In the genomic region with DNA sequence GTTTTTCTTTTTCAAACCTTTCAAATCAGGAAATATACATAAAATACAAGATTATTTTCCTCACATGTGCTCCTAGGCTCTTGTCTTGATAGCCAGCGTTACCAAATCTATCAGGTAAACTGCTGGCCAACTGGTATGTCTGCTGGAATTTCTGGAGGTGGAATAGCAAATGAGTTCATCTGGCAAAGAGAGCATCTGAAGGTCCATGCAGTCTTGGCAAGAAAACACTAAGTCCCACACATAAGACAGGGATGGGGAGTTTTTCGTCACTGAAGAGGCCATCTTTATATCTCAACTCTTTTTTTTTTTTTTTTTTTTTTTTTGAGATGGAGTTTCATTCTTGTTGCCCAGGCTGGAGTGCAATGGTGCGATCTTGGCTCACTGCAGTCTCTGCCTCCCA, we compare ENCODE assay signal across 29 cellular contexts.
"Had no signal": no experiment of that assay in that cellular context is flagged by ENCODE, and none has a peak within 500 bp of the region (broad histone marks: within the 10 kb centered on the region; RNA-seq: fewer than 3 reads in every experiment).

No MANE protein-coding gene starts in this region.

- H3K9me3 ChIP-seq: stomach, suprapubic skin, testis, thoracic aorta, thyroid gland, tibial artery, tibial nerve, transverse colon, upper lobe of left lung, upper lobe of right lung, uterus, vagina had no signal

- H3K9me3 Mint-ChIP-seq: stimulated activated effector memory CD8-positive, alpha-beta T cell treated with anti-CD3 and anti-CD28 coated beads, Interleukin-12 subunit alpha, Interleukin-12 subunit beta, amount 100 ng/mL, for 72 hours; stimulated activated memory B cell treated with anti-CD40 and anti-IgM and Interleukin-4, amounts not matched to agents 10 μg/mL and 1 μg/mL and 100 μg/mL, for 72 hours; stimulated activated naive B cell treated with anti-CD40 and anti-IgM and Interleukin-4, amounts not matched to agents 10 μg/mL and 1 μg/mL and 100 μg/mL, for 72 hours; stimulated activated naive CD8-positive, alpha-beta T cell treated with anti-CD3 and anti-CD28 coated beads, Interleukin-15, amount 100 ng/mL, for 72 hours; stimulated activated naive CD8-positive, alpha-beta T cell treated with anti-CD3 and anti-CD28 coated beads, Interleukin-15, Interleukin-2, amounts not matched to agents 100 ng/mL and 50 ng/mL, for 24 hours; type B pancreatic cell had no signal

- H3K4me3 ChIP-seq: stomach, suprapubic skin, testis, thoracic aorta, thyroid gland, tibial artery, tibial nerve, transverse colon, upper lobe of left lung, upper lobe of right lung, uterus, vagina had no signal

- H3K4me1 Mint-ChIP-seq: stimulated activated effector memory CD8-positive, alpha-beta T cell treated with anti-CD3 and anti-CD28 coated beads, Interleukin-12 subunit alpha, Interleukin-12 subunit beta, amount 100 ng/mL, for 72 hours; stimulated activated memory B cell treated with anti-CD40 and anti-IgM and Interleukin-4, amounts not matched to agents 10 μg/mL and 1 μg/mL and 100 μg/mL, for 72 hours; stimulated activated naive CD8-positive, alpha-beta T cell treated with anti-CD3 and anti-CD28 coated beads, Interleukin-15, amount 100 ng/mL, for 72 hours had no signal

- H3K27me3 Mint-ChIP-seq: stimulated activated memory B cell treated with anti-CD40 and anti-IgM and Interleukin-4, amounts not matched to agents 10 μg/mL and 1 μg/mL and 100 μg/mL, for 72 hours; stimulated activated naive B cell treated with anti-CD40 and anti-IgM and Interleukin-4, amounts not matched to agents 10 μg/mL and 1 μg/mL and 100 μg/mL, for 72 hours; stimulated activated naive CD8-positive, alpha-beta T cell treated with anti-CD3 and anti-CD28 coated beads, Interleukin-15, amount 100 ng/mL, for 72 hours; stimulated activated naive CD8-positive, alpha-beta T cell treated with anti-CD3 and anti-CD28 coated beads, Interleukin-15, Interleukin-2, amounts not matched to agents 100 ng/mL and 50 ng/mL, for 24 hours; type B pancreatic cell had no signal

- FAIRE-seq: urothelium cell line had no signal

- H3K4me1 ChIP-seq: stomach, suprapubic skin, testis, thyroid gland, tibial artery, tibial nerve, transverse colon, upper lobe of left lung, upper lobe of right lung, uterus, vagina had no signal

- H3K27ac ChIP-seq: stomach, suprapubic skin, testis, thoracic aorta, thyroid gland, tibial artery, tibial nerve, transverse colon, upper lobe of left lung, upper lobe of right lung, uterus, vagina had no signal

- H3K27ac Mint-ChIP-seq: stimulated activated effector memory CD8-positive, alpha-beta T cell treated with anti-CD3 and anti-CD28 coated beads, Interleukin-12 subunit alpha, Interleukin-12 subunit beta, amount 100 ng/mL, for 72 hours; stimulated activated memory B cell treated with anti-CD40 and anti-IgM and Interleukin-4, amounts not matched to agents 10 μg/mL and 1 μg/mL and 100 μg/mL, for 72 hours; stimulated activated naive B cell treated with anti-CD40 and anti-IgM and Interleukin-4, amounts not matched to agents 10 μg/mL and 1 μg/mL and 100 μg/mL, for 72 hours; stimulated activated naive CD8-positive, alpha-beta T cell treated with anti-CD3 and anti-CD28 coated beads, Interleukin-15, amount 100 ng/mL, for 72 hours; stimulated activated naive CD8-positive, alpha-beta T cell treated with anti-CD3 and anti-CD28 coated beads, Interleukin-15, Interleukin-2, amounts not matched to agents 100 ng/mL and 50 ng/mL, for 24 hours; type B pancreatic cell had no signal

- DNase-seq: stimulated activated CD4-positive, alpha-beta T cell treated with anti-CD3 and anti-CD28 coated beads, Interleukin-2, amount 100 ng/mL, for 48 hours; stimulated activated CD4-positive, alpha-beta T cell treated with anti-CD3 and anti-CD28 coated beads, Interleukin-4, amount 100 ng/mL, for 1 hour; stimulated activated CD4-positive, alpha-beta T cell treated with anti-CD3 and anti-CD28 coated beads, Interleukin-4, amount 100 ng/mL, for 24 hours; stimulated activated CD4-positive, alpha-beta T cell treated with anti-CD3 and anti-CD28 coated beads, Interleukin-4, amount 100 ng/mL, for 4 hours; stimulated activated CD8-positive, alpha-beta memory T cell treated with anti-CD3 and anti-CD28 coated beads, Interleukin-4, amount 100 ng/mL, for 48 hours; stimulated activated naive B cell treated with anti-CD40 and anti-IgM and Interleukin-4, amounts not matched to agents 10 μg/mL and 1 μg/mL and 100 μg/mL, for 72 hours; stimulated activated naive CD4-positive, alpha-beta T cell; stimulated activated naive CD4-positive, alpha-beta T cell treated with Interleukin-2 at 50 U/mL for 16 hours; stimulated activated naive CD8-positive, alpha-beta T cell treated with anti-CD3 and anti-CD28 coated beads, Interleukin-15, amount 100 ng/mL, for 72 hours; stimulated activated naive CD8-positive, alpha-beta T cell treated with anti-CD3 and anti-CD28 coated beads, Interleukin-15, Interleukin-2, amounts not matched to agents 100 U/mL and 50 U/mL, for 24 hours; stomach; substantia nigra; testis; thyroid gland; tibial artery; transverse colon; trophoblast cell; upper lobe of left lung; upper lobe of right lung; uterus had no signal

- H3K36me3 ChIP-seq: thyroid gland, uterus had no signal

- H3K4me3 Mint-ChIP-seq: stimulated activated effector memory CD8-positive, alpha-beta T cell treated with anti-CD3 and anti-CD28 coated beads, Interleukin-12 subunit alpha, Interleukin-12 subunit beta, amount 100 ng/mL, for 72 hours; stimulated activated memory B cell treated with anti-CD40 and anti-IgM and Interleukin-4, amounts not matched to agents 10 μg/mL and 1 μg/mL and 100 μg/mL, for 72 hours; stimulated activated naive B cell treated with anti-CD40 and anti-IgM and Interleukin-4, amounts not matched to agents 10 μg/mL and 1 μg/mL and 100 μg/mL, for 72 hours; stimulated activated naive CD8-positive, alpha-beta T cell treated with anti-CD3 and anti-CD28 coated beads, Interleukin-15, amount 100 ng/mL, for 72 hours; stimulated activated naive CD8-positive, alpha-beta T cell treated with anti-CD3 and anti-CD28 coated beads, Interleukin-15, Interleukin-2, amounts not matched to agents 100 ng/mL and 50 ng/mL, for 24 hours; type B pancreatic cell had no signal

- H3K27me3 ChIP-seq: stomach, suprapubic skin, testis, thyroid gland, tibial artery, tibial nerve, transverse colon, upper lobe of left lung, upper lobe of right lung, uterus, vagina had no signal

- ATAC-seq: stimulated activated effector memory CD8-positive, alpha-beta T cell treated with anti-CD3 and anti-CD28 coated beads, Interleukin-12 subunit alpha, Interleukin-12 subunit beta, amount 100 ng/mL, for 72 hours; stimulated activated memory B cell treated with anti-CD40 and anti-IgM and Interleukin-4, amounts not matched to agents 10 μg/mL and 1 μg/mL and 100 μg/mL, for 72 hours; stimulated activated naive B cell treated with anti-CD40 and anti-IgM and Interleukin-4, amounts not matched to agents 10 μg/mL and 1 μg/mL and 100 μg/mL, for 72 hours; stimulated activated naive CD8-positive, alpha-beta T cell treated with anti-CD3 and anti-CD28 coated beads, Interleukin-15, amount 100 ng/mL, for 72 hours; stimulated activated naive CD8-positive, alpha-beta T cell treated with anti-CD3 and anti-CD28 coated beads, Interleukin-15, Interleukin-2, amounts not matched to agents 100 U/mL and 50 U/mL, for 24 hours; upper lobe of right lung had no signal
